1 cellular context compared by ENCODE assay signal in genomic region chr5:150446103-150446502, GRCh38.
TF ChIP-seq lines count a peak whose summit lies in the region.

No MANE protein-coding gene starts in this region.

TF ChIP-seq in GM23338, 12 proteins besides CTCF, POLR2A, EP300 and RAD21:
- TF ChIP-seq ZNF462 (CRISPR knock-in tag; IDR thresholded peaks at IDR 0.05), result no peak
- no peak; the same call in 1 of the 2 replicates for TF ChIP-seq POLR2AphosphoS5 (IDR thresholded peaks at IDR 0.05; ENCODE audit: low read depth)
- no peak for TF ChIP-seq JUNB (IDR thresholded peaks at IDR 0.05; ENCODE audit: unreplicated experiment)
- TF ChIP-seq CREB1 (CRISPR knock-in tag; IDR thresholded peaks at IDR 0.05; ENCODE audit: low read depth), result no peak
- TF ChIP-seq EZH2phosphoT487 (IDR thresholded peaks at IDR 0.05; ENCODE audit: unreplicated experiment), result no peak
- no peak for TF ChIP-seq REST (IDR thresholded peaks at IDR 0.05; ENCODE audit: unreplicated experiment)
- no peak for TF ChIP-seq ZNF114 (CRISPR knock-in tag; IDR thresholded peaks at IDR 0.05)
